Comparison of ENCODE assay signal across 8 cellular contexts in genomic region chr16:66751135-66751991, GRCh38. TPM values are rescaled to one million over a fixed set of nuclear protein-coding genes. Genes with fewer than 3 reads are reported as not detected.
A peak's percentile ranks its signal among the peaks of the same experiment; 100 is the strongest.
DNase-seq lines count a peak whose midpoint lies in the region; ATAC-seq and TF ChIP-seq lines count a peak whose summit lies in the region.

Gene DYNC1LI2 (minus strand): TSS chr16:66751609. CDS start chr16:66751591, 18 bp downstream.

- H3K4me1 Mint-ChIP-seq in naive thymus-derived CD4-positive, alpha-beta T cell, result peaks cover 30 to 45% (median 42%) of the 10 kb centered on the region in 7 donors
- H3K4me1 Mint-ChIP-seq in stimulated activated naive B cell treated with anti-CD40 and anti-IgM and Interleukin-4, amounts not matched to agents 10 μg/mL and 1 μg/mL and 100 μg/mL, for 72 hours, result peaks cover 15 to 45% of the 10 kb centered on the region in 2 donors

- H3K27ac Mint-ChIP-seq in naive thymus-derived CD4-positive, alpha-beta T cell, result peak within 1 kb of the TSS; percentile 73 to 96 (median 88)
- peak within 1 kb of the TSS; percentile 95 for H3K27ac Mint-ChIP-seq in stimulated activated naive B cell treated with anti-CD40 and anti-IgM and Interleukin-4, amounts not matched to agents 10 μg/mL and 1 μg/mL and 100 μg/mL, for 72 hours

- peak within 1 kb of the TSS; percentile 91 for H2AFZ ChIP-seq in fibroblast of lung (ENCODE audit: low read length)

- peak; percentile 43 for DNase-seq in DMS 273 treated with DMSO at 0.1 percent for 48 hours (lab: John Stamatoyannopoulos, UW)
- peak in 68 of 76 experiments; percentile 5 to 89 (median 66) for DNase-seq in HUDEP-2 (lab: John Stamatoyannopoulos, UW; ENCODE audit: unreplicated experiment in 76 of 76)
- peak; percentile 77 for DNase-seq in RKO (ENCODE audit: low spot score)
- DNase-seq in activated T-helper 1 cell treated with anti-CD3 and anti-CD28 coated beads, Interleukin-2, amount 50 U/mL, for 16 hours (ENCODE audit: low read depth in 1 of 2, low spot score in 1 of 2), result peak; percentile 59 to 66
- peak; percentile 62 to 70 for DNase-seq in fibroblast of lung (ENCODE audit: low read depth in 2 of 2)
- peak; percentile 76 to 95 (median 88) for DNase-seq in naive thymus-derived CD4-positive, alpha-beta T cell
- peak; percentile 79 for DNase-seq in stimulated activated naive B cell treated with anti-CD40 and anti-IgM and Interleukin-4, amounts not matched to agents 10 μg/mL and 1 μg/mL and 100 μg/mL, for 72 hours

- H3K4me1 ChIP-seq in fibroblast of lung (ENCODE audit: control insufficient read depth, extremely low read depth, insufficient read depth, low read length), result peaks cover 5% of the 10 kb centered on the region
- H3K4me1 ChIP-seq in naive thymus-derived CD4-positive, alpha-beta T cell (ENCODE audit: control insufficient read depth in 2 of 2, insufficient read depth in 2 of 2, low read length in 2 of 2), result peaks cover 21 to 24% of the 10 kb centered on the region in 2 donors

- H3K36me3 Mint-ChIP-seq in naive thymus-derived CD4-positive, alpha-beta T cell, result peaks cover 0 to 22% (median 6%) of the 10 kb centered on the region in 5 donors
- H3K36me3 Mint-ChIP-seq in stimulated activated naive B cell treated with anti-CD40 and anti-IgM and Interleukin-4, amounts not matched to agents 10 μg/mL and 1 μg/mL and 100 μg/mL, for 72 hours, result peaks cover 10 to 14% of the 10 kb centered on the region in 2 donors

- POLR2A ChIA-PET in naive thymus-derived CD4-positive, alpha-beta T cell (lab: Charles Lee), result interaction anchor here (1.0 to 2.1 kb wide), 5 partner anchors 13 to 148 kb away, joined by 3 to 13 read pairs (median 3); partner anchors contain the start of gene NAE1

- H3K79me2 ChIP-seq in fibroblast of lung (ENCODE audit: control insufficient read depth, insufficient read depth, low read length), result peaks cover 44% of the 10 kb centered on the region

- peak; percentile 45 to 49 for TF ChIP-seq CTCF in fibroblast of lung (conservative IDR thresholded peaks at IDR 0.05 in 1 of 2, IDR thresholded peaks at IDR 0.05 in 1 of 2; ENCODE audit: low read depth in 1 of 2, low read length in 2 of 2)

- peaks cover 0 to 6% (median 0%) of the 10 kb centered on the region in 11 donors for H3K9me3 Mint-ChIP-seq in naive thymus-derived CD4-positive, alpha-beta T cell
- no peaks in the 10 kb centered on the region for H3K9me3 Mint-ChIP-seq in stimulated activated naive B cell treated with anti-CD40 and anti-IgM and Interleukin-4, amounts not matched to agents 10 μg/mL and 1 μg/mL and 100 μg/mL, for 72 hours

- H3K9me3 ChIP-seq in fibroblast of lung (ENCODE audit: control insufficient read depth, insufficient read depth, low read depth, low read length), result no peaks in the 10 kb centered on the region
- no peaks in the 10 kb centered on the region for H3K9me3 ChIP-seq in naive thymus-derived CD4-positive, alpha-beta T cell (ENCODE audit: control insufficient read depth in 2 of 3, low read length in 3 of 3)

- peak within 1 kb of the TSS; percentile 72 for H3K27ac ChIP-seq in fibroblast of lung (ENCODE audit: insufficient read depth, low read length)
- H3K27ac ChIP-seq in naive thymus-derived CD4-positive, alpha-beta T cell (ENCODE audit: low read depth, low read length), result peak within 1 kb of the TSS; percentile 91

- peak within 1 kb of the TSS; percentile 96 for H3K9ac ChIP-seq in fibroblast of lung (ENCODE audit: insufficient read depth, low read length)

- intact Hi-C loops in naive thymus-derived CD4-positive, alpha-beta T cell (cut with micrococcal nuclease), result loop anchor here (1.0 to 5.0 kb wide), 11 partner anchors 23 to 345 kb away; partner anchors contain the start of genes CMTM4 (in 2 of the 2), NAE1 (in 2 of the 2) and CIAO2B (in 1 of the 2)

- peak within 1 kb of the TSS; percentile 89 to 96 (median 92) for H3K4me3 ChIP-seq in fibroblast of lung (replicated peaks in 1 of 4; ENCODE audit: control extremely low read depth in 1 of 4, insufficient read depth in 1 of 4, low read depth in 3 of 4, low read length in 4 of 4)
- H3K4me3 ChIP-seq in naive thymus-derived CD4-positive, alpha-beta T cell (ENCODE audit: low read length), result peak within 1 kb of the TSS; percentile 78

- peaks cover 0 to 34% (median 0%) of the 10 kb centered on the region in 5 donors for H3K27me3 Mint-ChIP-seq in naive thymus-derived CD4-positive, alpha-beta T cell
- peaks cover 12 to 13% of the 10 kb centered on the region in 2 donors for H3K27me3 Mint-ChIP-seq in stimulated activated naive B cell treated with anti-CD40 and anti-IgM and Interleukin-4, amounts not matched to agents 10 μg/mL and 1 μg/mL and 100 μg/mL, for 72 hours

- peak; percentile 81 for ATAC-seq in GM21360 (IDR thresholded peaks at IDR 0.05; ENCODE audit: unreplicated experiment)
- ATAC-seq in naive thymus-derived CD4-positive, alpha-beta T cell, result peak; percentile 98
- ATAC-seq in stimulated activated naive B cell treated with anti-CD40 and anti-IgM and Interleukin-4, amounts not matched to agents 10 μg/mL and 1 μg/mL and 100 μg/mL, for 72 hours (replicated peaks), result peak; percentile 89 to 91

- CTCF ChIA-PET in naive thymus-derived CD4-positive, alpha-beta T cell (lab: Charles Lee), result interaction anchor here (0.7 to 2.5 kb wide), 8 partner anchors 9 to 344 kb away, joined by 3 to 10 read pairs (median 4); partner anchors contain the start of gene NAE1

- H4K20me1 ChIP-seq in fibroblast of lung (ENCODE audit: control insufficient read depth, extremely low read depth, insufficient read depth, low read length), result no peaks in the 10 kb centered on the region

- H3K36me3 ChIP-seq in fibroblast of lung (ENCODE audit: control insufficient read depth, insufficient read depth, low read length), result peaks cover 4% of the 10 kb centered on the region
- H3K36me3 ChIP-seq in naive thymus-derived CD4-positive, alpha-beta T cell (ENCODE audit: control insufficient read depth in 2 of 3, insufficient read depth in 3 of 3, low read length in 3 of 3), result peaks cover 0 to 31% (median 4%) of the 10 kb centered on the region in 3 experiments

- peak within 1 kb of the TSS; percentile 76 to 95 (median 90) for H3K4me3 Mint-ChIP-seq in naive thymus-derived CD4-positive, alpha-beta T cell
- peak within 1 kb of the TSS; percentile 88 to 91 for H3K4me3 Mint-ChIP-seq in stimulated activated naive B cell treated with anti-CD40 and anti-IgM and Interleukin-4, amounts not matched to agents 10 μg/mL and 1 μg/mL and 100 μg/mL, for 72 hours

- peak within 1 kb of the TSS; percentile 98 for H3K4me2 ChIP-seq in fibroblast of lung (ENCODE audit: extremely low read depth, insufficient read depth, low read length)

- no peaks in the 10 kb centered on the region for H3K27me3 ChIP-seq in fibroblast of lung (ENCODE audit: control insufficient read depth, insufficient read depth, low read length)
- H3K27me3 ChIP-seq in naive thymus-derived CD4-positive, alpha-beta T cell (ENCODE audit: control insufficient read depth in 2 of 2, insufficient read depth in 2 of 2, low read length in 2 of 2), result no peaks in the 10 kb centered on the region

RNA-seq across cellular contexts. Expression of gene DYNC1LI2, which starts in this region (rescaled TPM):
- 115 and 173 TPM in 2 replicates for total RNA-seq in fibroblast of lung
- 78.5 and 83.3 TPM in 2 replicates for polyA plus RNA-seq in fibroblast of lung
- 59.8 and 68.3 TPM in 2 replicates for polyA plus RNA-seq in fibroblast of lung (2012)
- polyA minus RNA-seq in fibroblast of lung (ENCODE audit: low replicate concordance), result 36.1 and 57.3 TPM in 2 replicates
- total RNA-seq in naive thymus-derived CD4-positive, alpha-beta T cell, result 10 to 100 TPM; 72.3 to 85.7 (median 80.9) TPM
- 10 to 100 TPM; 23.2 to 25.5 TPM for polyA plus RNA-seq in naive thymus-derived CD4-positive, alpha-beta T cell

Comparison
In these comparisons a context has a peak if more than half of its experiments do, and no peak if none do; other contexts are left out.
1. Peak in every context shown above with its lines: DNase-seq, ATAC-seq, H3K4me3 ChIP-seq and H3K27ac ChIP-seq.